ENCODE assay signal across 1 cellular context in genomic region chr4:87567191-87567590, GRCh38.
TF ChIP-seq lines count a peak whose summit lies in the region.

No MANE protein-coding gene starts in this region.

TF ChIP-seq in GM12878, 131 proteins besides CTCF, POLR2A, EP300 and RAD21:
- TF ChIP-seq ATF7 (IDR thresholded peaks at IDR 0.05; ENCODE audit: low read depth) (no peak), BMI1 (IDR thresholded peaks at IDR 0.05; ENCODE audit: borderline replicate concordance) (no peak), ETV6 (conservative IDR thresholded peaks at IDR 0.05 in 1 of 2, IDR thresholded peaks at IDR 0.05 in 1 of 2; ENCODE audit: borderline replicate concordance in 1 of 2, low read depth in 1 of 2) (no peak)
TF ChIP-seq in GM12878: peak in this region for 0.
